ENCODE assay signal across 8 cellular contexts in genomic region chr15:67543348-67543718, GRCh38. TPM values are rescaled to one million over a fixed set of nuclear protein-coding genes. Genes with fewer than 3 reads are reported as not detected.
DNase-seq lines count a peak whose midpoint lies in the region; ATAC-seq, FAIRE-seq and TF ChIP-seq lines count a peak whose summit lies in the region.

No MANE protein-coding gene starts in this region.

- TF ChIP-seq POLR2A in HepG2 (IDR thresholded peaks at IDR 0.05; ENCODE audit: insufficient read depth in 1 of 2, low read depth in 2 of 2, low read length in 2 of 2), result 0 out of 4 replicates have a peak, but pooled peaks of 1 of the 2 experiments have one; percentile 10

- H3K4me3 ChIP-seq in AG04450 (ENCODE audit: low read depth, low read length) (peak overlapping the region; percentile 88), mammary epithelial cell (replicated peaks in 1 of 3; ENCODE audit: insufficient read depth in 1 of 3, low read depth in 2 of 3, low read length in 3 of 3) (peak overlapping the region; percentile 83 to 91 (median 84)), HepG2 (replicated peaks in 1 of 3; ENCODE audit: insufficient read depth in 1 of 3, low read depth in 2 of 3, low read length in 3 of 3) (peak overlapping the region; percentile 76 to 99 (median 84)), thymus (ENCODE audit: low read length) (peak overlapping the region; percentile 81)

- H3K4me2 ChIP-seq in mammary epithelial cell (ENCODE audit: insufficient read depth, low read depth, low read length) (peak overlapping the region; percentile 92), HepG2 (ENCODE audit: low read depth, low read length) (peak overlapping the region; percentile 91)

- WGBS in mammary epithelial cell (ENCODE audit: low coverage, missing lambda C conversion rate), result 15% methylated on average over 6 of the region's 7 CpGs
- 0% methylated on average over 1 of the region's 7 CpGs for WGBS in HepG2 (ENCODE audit: low lambda C conversion rate)
- 65% methylated on average over 7 of the region's 7 CpGs for WGBS in thymus

- no peak for TF ChIP-seq EP300 in HepG2 (IDR thresholded peaks at IDR 0.05; ENCODE audit: low read depth in 2 of 2, low read length in 2 of 2)
- TF ChIP-seq EP300 in HepG2 (CRISPR knock-in tag; IDR thresholded peaks at IDR 0.05; ENCODE audit: borderline replicate concordance), result no peak

- TF ChIP-seq RAD21 in HepG2 (CRISPR knock-in tag; IDR thresholded peaks at IDR 0.05), result no peak

- no peaks in the 10 kb centered on the region for H3K9me3 ChIP-seq in AG04450 (ENCODE audit: control insufficient read depth, insufficient read depth, low read length)
- H3K9me3 ChIP-seq in mammary epithelial cell (replicated peaks; ENCODE audit: insufficient read depth, low read length), result peaks cover 3% of the 10 kb centered on the region
- H3K9me3 ChIP-seq in HepG2 (ENCODE audit: low read length), result no peaks in the 10 kb centered on the region
- no peaks in the 10 kb centered on the region for H3K9me3 ChIP-seq in thymus (ENCODE audit: control insufficient read depth)

- intact Hi-C loops in mammary epithelial cell (cut with micrococcal nuclease) (loop anchor here (2.0 kb wide), 1 partner anchor 291 kb away; no protein-coding TSS in a partner anchor), HepG2 (cut with micrococcal nuclease; ENCODE audit: unreplicated experiment) (loop anchor here (5.0 kb wide), 1 partner anchor 294 kb away; no protein-coding TSS in a partner anchor)

- H3K9ac ChIP-seq in mammary epithelial cell (ENCODE audit: insufficient read depth, low read length) (peak overlapping the region; percentile 69), HepG2 (ENCODE audit: insufficient read depth, low read depth, low read length) (peak overlapping the region; percentile 88)

- H3K27me3 ChIP-seq in AG04450 (ENCODE audit: control insufficient read depth, insufficient read depth, low read length) (no peaks in the 10 kb centered on the region), mammary epithelial cell (ENCODE audit: insufficient read depth, low read length) (no peaks in the 10 kb centered on the region), HepG2 (ENCODE audit: control insufficient read depth in 1 of 2, insufficient read depth in 2 of 2, low read length in 2 of 2) (no peaks in the 10 kb centered on the region; a peak in 1 of 5 replicates), thymus (ENCODE audit: control insufficient read depth, insufficient read depth) (no peaks in the 10 kb centered on the region)

- no peak for FAIRE-seq in HepG2 (lab: Jason Lieb, UNC)

- dilution Hi-C loops in mammary epithelial cell (cut with HindIII; ENCODE audit: low sequenced_read_pairs), result no loop called here

- H3K4me1 ChIP-seq in mammary epithelial cell (ENCODE audit: insufficient read depth, low read length) (peaks cover 6% of the 10 kb centered on the region), HepG2 (ENCODE audit: insufficient read depth, low read length) (peaks cover 25% of the 10 kb centered on the region), thymus (ENCODE audit: control insufficient read depth, insufficient read depth, low read length) (peaks cover 34% of the 10 kb centered on the region)

- POLR2A ChIA-PET in AG04450 (lab: Yijun Ruan, JAX), result interaction anchor here (0.5 kb wide), 1 partner anchor 539 kb away, joined by 3 read pairs; no protein-coding TSS in a partner anchor
- POLR2A ChIA-PET in HepG2 (lab: Yijun Ruan, JAX), result interaction anchor here (2.0 kb wide), 1 partner anchor 22 kb away, joined by 31 read pairs; the partner anchor contains the start of gene C15orf61

- H3K27ac ChIP-seq in AG04450 (ENCODE audit: low read depth, low read length) (no peak overlapping the region), mammary epithelial cell (ENCODE audit: insufficient read depth, low read depth, low read length) (no peak overlapping the region), HepG2 (ENCODE audit: extremely low read length, insufficient read depth, low read length) (peak overlapping the region; percentile 76), thymus (ENCODE audit: low read depth) (no peak overlapping the region)

- H2AFZ ChIP-seq in mammary epithelial cell (ENCODE audit: low read depth, low read length) (peak overlapping the region; percentile 88), HepG2 (ENCODE audit: low read length) (peak overlapping the region; percentile 85)

- CTCF ChIA-PET in AG04450 (lab: Charles Lee) (no interaction called here), mammary epithelial cell (lab: Charles Lee; ENCODE audit: low non-redundant PET) (no interaction called here), HepG2 (lab: Yijun Ruan, JAX; ENCODE audit: low intra/inter-chr PET ratio, low total read pairs) (no interaction called here)

- ATAC-seq in HepG2 (peak; percentile 77), GM21423 (IDR thresholded peaks at IDR 0.05; ENCODE audit: unreplicated experiment) (no peak), HG02885 (IDR thresholded peaks at IDR 0.05; ENCODE audit: poor library complexity, unreplicated experiment) (no peak)

- in situ Hi-C loops in mammary epithelial cell (cut with MboI; ENCODE audit: low sequenced_read_pairs in 2 of 2), result no loop called here
- in situ Hi-C loops in HepG2 (cut with HindIII; ENCODE audit: extremely low pct_ligation_motif_present, low pct_unique_long_range_greater_than_20kb), result no loop called here

- H3K36me3 ChIP-seq in mammary epithelial cell (ENCODE audit: insufficient read depth, low read length) (peaks cover 2% of the 10 kb centered on the region), HepG2 (replicated peaks in 1 of 2; ENCODE audit: control insufficient read depth in 1 of 2, insufficient read depth in 2 of 2, low read length in 2 of 2) (peaks cover 2 to 5% of the 10 kb centered on the region in 2 experiments; a peak in 2 of 5 replicates), thymus (ENCODE audit: control insufficient read depth, insufficient read depth) (no peaks in the 10 kb centered on the region)

- H3K79me2 ChIP-seq in mammary epithelial cell (ENCODE audit: insufficient read depth, low read length), result peaks cover 13% of the 10 kb centered on the region
- no peaks in the 10 kb centered on the region for H3K79me2 ChIP-seq in HepG2 (ENCODE audit: insufficient read depth, low read length)

- DNase-seq in AG04450 (ENCODE audit: low read depth, low spot score) (no peak), HuH-7.5 (ENCODE audit: low spot score) (peak; percentile 31), mammary epithelial cell (peak; percentile 11), HepG2 (ENCODE audit: low spot score) (no peak), SKM-1 treated with dmso at 0.1 percent for 144 hours (lab: John Stamatoyannopoulos, UW; ENCODE audit: unreplicated experiment) (no peak)

- H4K20me1 ChIP-seq in mammary epithelial cell (ENCODE audit: insufficient read depth, low read length) (no peaks in the 10 kb centered on the region), HepG2 (ENCODE audit: insufficient read depth, low read length) (no peaks in the 10 kb centered on the region)

- no peak for TF ChIP-seq CTCF in AG04450 (IDR thresholded peaks at IDR 0.05; ENCODE audit: low read depth, low read length)
- TF ChIP-seq CTCF in mammary epithelial cell (conservative IDR thresholded peaks at IDR 0.05 in 1 of 2, IDR thresholded peaks at IDR 0.05 in 1 of 2; ENCODE audit: extremely low read depth in 1 of 2, insufficient read depth in 1 of 2, low read depth in 1 of 2, low read length in 2 of 2), result no peak
- TF ChIP-seq CTCF in HepG2 (CRISPR knock-in tag; IDR thresholded peaks at IDR 0.05), result no peak

- no TSS peak for BruUV-seq in mammary epithelial cell (replicated peaks; lab: Mats Ljungman, UMichigan)
- BruUV-seq in HepG2 (replicated peaks; lab: Mats Ljungman, UMichigan), result TSS peak; percentile 61

RNA-seq across cellular contexts. Expression of gene MAP2K5, which starts 0.8 kb away (rescaled TPM):
- polyA plus RNA-seq in AG04450 (2011; rRNA removed), result 5.4 and 5.6 TPM in 2 replicates
- 7.6 and 10.1 TPM in 2 replicates for polyA minus RNA-seq in AG04450 (2011; rRNA and poly(A)+ RNA removed)
- total RNA-seq in mammary epithelial cell, result 10 to 100 TPM in 1 of 2 donors, 1 to 10 TPM in 1; 6.5 to 22.8 TPM
- 4.6 TPM for polyA plus RNA-seq in mammary epithelial cell
- 9.2 TPM for polyA minus RNA-seq in mammary epithelial cell
- 4.3 and 6.3 TPM in 2 replicates for total RNA-seq in HepG2 (2016; rRNA removed; fragmentation: Illumina TruSeq; extraction: Trizol)
- 8.3 and 9.2 TPM in 2 replicates for total RNA-seq in HepG2 (2016; cell fraction: cytosol; rRNA removed; fragmentation: Illumina TruSeq; extraction: Trizol; ENCODE audit: low read depth)
- total RNA-seq in HepG2 (2016; cell fraction: insoluble cytoplasmic fraction; rRNA removed; fragmentation: Illumina TruSeq; extraction: Trizol), result 3.3 and 5.6 TPM in 2 replicates
- total RNA-seq in HepG2 (2016; cell fraction: membrane; rRNA removed; fragmentation: Illumina TruSeq; extraction: Trizol), result 5.7 and 7.1 TPM in 2 replicates
- 7.3 and 10.3 TPM in 2 replicates for total RNA-seq in HepG2 (2016; cell fraction: nucleus; rRNA removed; fragmentation: Illumina TruSeq; extraction: Trizol)
- 3.2 and 4.0 TPM in 2 replicates for polyA plus RNA-seq in HepG2 (2011; rRNA removed)
- polyA plus RNA-seq in HepG2 (2011; cell fraction: cytosol; rRNA removed), result 2.4 and 2.5 TPM in 2 replicates
- 8.1 and 8.7 TPM in 2 replicates for polyA plus RNA-seq in HepG2 (2011; cell fraction: nucleus; rRNA removed)
- polyA plus RNA-seq in HepG2 (2012), result 12.6 and 13.6 TPM in 2 replicates
- 3.4 and 3.9 TPM in 2 replicates for polyA plus RNA-seq in HepG2 (2016; cell fraction: cytosol; fragmentation: Illumina TruSeq; extraction: Trizol; ENCODE audit: low read depth)
- polyA plus RNA-seq in HepG2 (2016; cell fraction: insoluble cytoplasmic fraction; fragmentation: Illumina TruSeq; extraction: Trizol; ENCODE audit: low read depth), result 10.6 and 10.7 TPM in 2 replicates
- polyA plus RNA-seq in HepG2 (2016; cell fraction: membrane; fragmentation: Illumina TruSeq; extraction: Trizol; ENCODE audit: low read depth), result 7.3 TPM in 2 replicates
- 9.9 and 12.6 TPM in 2 replicates for polyA plus RNA-seq in HepG2 (2016; cell fraction: nucleus; fragmentation: Illumina TruSeq; extraction: Trizol; ENCODE audit: insufficient read depth, low read depth)
- 7.5 and 17.7 TPM in 2 replicates for polyA minus RNA-seq in HepG2 (2011; rRNA and poly(A)+ RNA removed; ENCODE audit: low replicate concordance)
- 4.9 and 7.3 TPM in 2 replicates for polyA minus RNA-seq in HepG2 (2011; cell fraction: cytosol; rRNA and poly(A)+ RNA removed)
- 24.7 and 28.5 TPM in 2 replicates for polyA minus RNA-seq in HepG2 (2011; cell fraction: nucleus; rRNA and poly(A)+ RNA removed)
- polyA plus RNA-seq in thymus, result 16.3 TPM

RNA-seq across cellular contexts. Expression of gene C15orf61, which starts 22.4 kb away (rescaled TPM):
- polyA plus RNA-seq in AG04450 (2011; rRNA removed) (2.3 and 3.2 TPM in 2 replicates), mammary epithelial cell (1.9 TPM), HepG2 (2011; rRNA removed) (2.1 and 2.2 TPM in 2 replicates), thymus (2.9 TPM)
- 1.6 and 2.9 TPM in 2 replicates for polyA minus RNA-seq in AG04450 (2011; rRNA and poly(A)+ RNA removed)
- total RNA-seq in mammary epithelial cell (1 to 10 TPM; 6.2 to 6.3 TPM), HepG2 (2016; rRNA removed; fragmentation: Illumina TruSeq; extraction: Trizol) (3.3 and 6.6 TPM in 2 replicates)
- polyA minus RNA-seq in mammary epithelial cell, result not detected
- 9.3 and 10.8 TPM in 2 replicates for total RNA-seq in HepG2 (2016; cell fraction: cytosol; rRNA removed; fragmentation: Illumina TruSeq; extraction: Trizol; ENCODE audit: low read depth)
- 5.7 and 8.0 TPM in 2 replicates for total RNA-seq in HepG2 (2016; cell fraction: insoluble cytoplasmic fraction; rRNA removed; fragmentation: Illumina TruSeq; extraction: Trizol)
- 11.0 and 12.6 TPM in 2 replicates for total RNA-seq in HepG2 (2016; cell fraction: membrane; rRNA removed; fragmentation: Illumina TruSeq; extraction: Trizol)
- total RNA-seq in HepG2 (2016; cell fraction: nucleus; rRNA removed; fragmentation: Illumina TruSeq; extraction: Trizol), result 7.4 and 9.6 TPM in 2 replicates
- polyA plus RNA-seq in HepG2 (2011; cell fraction: cytosol; rRNA removed), result 2.0 and 3.5 TPM in 2 replicates
- polyA plus RNA-seq in HepG2 (2011; cell fraction: nucleus; rRNA removed), result 2.5 and 4.0 TPM in 2 replicates
- polyA plus RNA-seq in HepG2 (2012), result 3.3 and 7.5 TPM in 2 replicates
- 16.3 and 18.5 TPM in 2 replicates for polyA plus RNA-seq in HepG2 (2016; cell fraction: cytosol; fragmentation: Illumina TruSeq; extraction: Trizol; ENCODE audit: low read depth)
- polyA plus RNA-seq in HepG2 (2016; cell fraction: insoluble cytoplasmic fraction; fragmentation: Illumina TruSeq; extraction: Trizol; ENCODE audit: low read depth), result 4.1 and 6.7 TPM in 2 replicates
- 12.1 and 12.7 TPM in 2 replicates for polyA plus RNA-seq in HepG2 (2016; cell fraction: membrane; fragmentation: Illumina TruSeq; extraction: Trizol; ENCODE audit: low read depth)
- polyA plus RNA-seq in HepG2 (2016; cell fraction: nucleus; fragmentation: Illumina TruSeq; extraction: Trizol; ENCODE audit: insufficient read depth, low read depth), result 8.7 and 10.8 TPM in 2 replicates
- polyA minus RNA-seq in HepG2 (2011; rRNA and poly(A)+ RNA removed; ENCODE audit: low replicate concordance), result 2.5 and 4.0 TPM in 2 replicates
- 1.6 and 2.4 TPM in 2 replicates for polyA minus RNA-seq in HepG2 (2011; cell fraction: cytosol; rRNA and poly(A)+ RNA removed)
- 10.1 and 14.8 TPM in 2 replicates for polyA minus RNA-seq in HepG2 (2011; cell fraction: nucleus; rRNA and poly(A)+ RNA removed)

Comparison
In these comparisons a context has a peak if more than half of its experiments do, and no peak if none do; other contexts are left out.
1. DNase-seq: peak in HuH-7.5 (single experiment) and mammary epithelial cell (single experiment); none in AG04450 (single experiment), HepG2 (single experiment) and SKM-1 treated with dmso at 0.1 percent for 144 hours (single experiment).
2. Peak in every context shown above with its lines, with median percentiles within 50 percentile points of each other: H3K4me3 ChIP-seq.